Comparison of ENCODE assay signal across 16 cellular contexts in the genomic region with DNA sequence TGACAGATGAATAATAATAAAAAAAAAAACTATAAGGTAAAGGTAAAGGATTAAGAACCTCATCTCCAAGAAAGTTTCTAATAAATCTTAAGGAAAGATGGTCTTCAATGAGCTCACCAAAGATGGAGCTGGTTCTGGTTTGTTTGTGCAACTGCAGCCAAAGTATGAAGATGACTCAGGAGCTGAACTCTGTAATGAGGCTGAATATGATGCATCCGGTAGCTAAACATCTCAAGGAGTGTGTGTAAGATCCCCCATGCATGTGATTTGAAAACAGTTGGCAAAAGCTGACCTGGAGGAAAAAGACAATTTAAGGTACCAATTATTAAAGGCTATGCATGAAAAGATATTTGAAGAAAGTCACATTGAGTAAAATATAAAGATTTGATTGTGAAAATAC. TPM values are rescaled to one million over a fixed set of nuclear protein-coding genes. Genes with fewer than 3 reads are reported as not detected.
DNase-seq lines count a peak whose midpoint lies in the region; ATAC-seq and TF ChIP-seq lines count a peak whose summit lies in the region.
"Had no signal": no experiment of that assay in that cellular context is flagged by ENCODE, and none has a peak within 500 bp of the region (broad histone marks: within the 10 kb centered on the region; RNA-seq: fewer than 3 reads in every experiment).

No MANE protein-coding gene starts in this region.

- POLR2A ChIA-PET in A673 (lab: Charles Lee; ENCODE audit: low non-redundant PET): no interaction called here

- TF ChIP-seq CTCF in A673 (conservative IDR thresholded peaks at IDR 0.05; ENCODE audit: low read depth, low read length) (no peak), foreskin keratinocyte (conservative IDR thresholded peaks at IDR 0.05) (no peak)

- H3K4me1 ChIP-seq in A673 (ENCODE audit: insufficient read depth, low read length, poor library complexity, severe bottlenecking) (no peaks in the 10 kb centered on the region), foreskin keratinocyte (no peaks in the 10 kb centered on the region)
- H3K4me1 ChIP-seq: gastrocnemius medialis, spleen had no signal

- no TSS peak for BruUV-seq in A673 (replicated peaks; lab: Mats Ljungman, UMichigan)

- H3K27ac ChIP-seq in A673 (ENCODE audit: low read depth, low read length, poor library complexity, severe bottlenecking) (no peak overlapping the region), foreskin keratinocyte (no peak overlapping the region)
- H3K27ac ChIP-seq: gastrocnemius medialis, spleen had no signal

- H3K27me3 ChIP-seq in A673 (replicated peaks; ENCODE audit: insufficient read depth, low read depth, low read length, poor library complexity): no peaks in the 10 kb centered on the region
- H3K27me3 ChIP-seq in foreskin keratinocyte: no peaks in the 10 kb centered on the region
- H3K27me3 ChIP-seq: gastrocnemius medialis, spleen had no signal

- H3K4me3 ChIP-seq in A673 (ENCODE audit: low read depth, low read length, poor library complexity, severe bottlenecking): no peak overlapping the region
- H3K4me3 ChIP-seq: gastrocnemius medialis, spleen had no signal

- peak; percentile 88 for ATAC-seq in foreskin keratinocyte
- ATAC-seq in HG03095 (IDR thresholded peaks at IDR 0.05; ENCODE audit: unreplicated experiment): no peak
- ATAC-seq in GM19395 (IDR thresholded peaks at IDR 0.05; ENCODE audit: unreplicated experiment): no peak
- ATAC-seq: gastrocnemius medialis, left colon had no signal

- no peaks in the 10 kb centered on the region for H3K9me3 ChIP-seq in A673 (ENCODE audit: low read depth, low read length, poor library complexity, severe bottlenecking)
- H3K9me3 ChIP-seq: gastrocnemius medialis, spleen had no signal

- DNase-seq in A673 (ENCODE audit: low spot score) (peak; percentile 9), HCEC 1CT (peak; percentile 92), amniotic stem cell (lab: John Stamatoyannopoulos, UW) (peak; percentile 57), foreskin keratinocyte (peak; percentile 7 to 34), UCSD-AML1 (lab: John Stamatoyannopoulos, UW; ENCODE audit: unreplicated experiment) (no peak)
- DNase-seq in activated CD4-positive, CD25-positive, alpha-beta regulatory T cell treated with anti-CD3 and anti-CD28 coated beads, Interleukin-2, amount 50 U/mL, for 72 hours: no peak
- DNase-seq: activated CD4-positive, alpha-beta T cell treated with anti-CD3 and anti-CD28 coated beads, Interleukin-2, amount 50 U/mL, for 4 hours; activated naive CD4-positive, alpha-beta T cell; C1 segment of cervical spinal cord; gastrocnemius medialis; left colon; spleen; T-helper 1 cell had no signal

- CTCF ChIA-PET in A673 (lab: Charles Lee): interaction anchor here (0.7 kb wide), 1 partner anchor 544 kb away, joined by 3 read pairs; no protein-coding TSS in a partner anchor

- intact Hi-C loops in A673 (cut with micrococcal nuclease; ENCODE audit: unreplicated experiment): no loop called here

- H3K36me3 ChIP-seq in A673 (ENCODE audit: insufficient read depth, low read length, poor library complexity, severe bottlenecking): peaks cover 81% of the 10 kb centered on the region

RNA-seq across cellular contexts. Expression of a gene that starts 25.1 kb away (rescaled TPM):
- total RNA-seq in A673 (2021): 31.7 and 32.3 TPM in 2 replicates
- total RNA-seq in foreskin keratinocyte: 16.0 and 17.9 TPM in 2 replicates
- polyA plus RNA-seq in foreskin keratinocyte: 4.3 and 4.9 TPM in 2 replicates

RNA-seq across cellular contexts. Expression of a gene that starts 29.9 kb away (rescaled TPM):
- total RNA-seq in A673 (2021) (not detected in 2 replicates), foreskin keratinocyte (not detected in 2 replicates)
- polyA plus RNA-seq in foreskin keratinocyte: not detected in 2 replicates
- polyA plus RNA-seq: neural cell had no signal

RNA-seq across cellular contexts. Expression of a gene that starts 34.2 kb away (rescaled TPM):
- total RNA-seq in A673 (2021): 0.45 and 0.63 TPM in 2 replicates
- not detected in 2 replicates for total RNA-seq in foreskin keratinocyte
- polyA plus RNA-seq in foreskin keratinocyte: not detected in 2 replicates

Comparison
In these comparisons a context has a peak if more than half of its experiments do, and no peak if none do; other contexts are left out.
1. DNase-seq: peak in A673 (single experiment), HCEC 1CT (single experiment), amniotic stem cell (single experiment) and foreskin keratinocyte (2 of 2); none in UCSD-AML1 (single experiment) and activated CD4-positive, CD25-positive, alpha-beta regulatory T cell treated with anti-CD3 and anti-CD28 coated beads, Interleukin-2, amount 50 U/mL, for 72 hours (single experiment).